Comparison of ENCODE assay signal across 1 cellular context in genomic region chrX:24285082-24285481, GRCh38.
TF ChIP-seq lines count a peak whose summit lies in the region.

No MANE protein-coding gene starts in this region.

TF ChIP-seq in SK-N-SH treated with all-trans-retinoic acid at 6 μM for 48 hours, 23 proteins besides CTCF, POLR2A, EP300 and RAD21 (continued from another document):
- no peak for TF ChIP-seq CSRNP3 (CRISPR knock-in tag; IDR thresholded peaks at IDR 0.05)
- TF ChIP-seq ARNTL (CRISPR knock-in tag; IDR thresholded peaks at IDR 0.05; ENCODE audit: borderline replicate concordance, low read depth): no peak
- no peak for TF ChIP-seq TSHZ2 (CRISPR knock-in tag; IDR thresholded peaks at IDR 0.05)
- TF ChIP-seq OSR1 (CRISPR knock-in tag; IDR thresholded peaks at IDR 0.05): no peak
- no peak for TF ChIP-seq ZNF8 (CRISPR knock-in tag; IDR thresholded peaks at IDR 0.05)
- no peak for TF ChIP-seq TCF4 (CRISPR knock-in tag; IDR thresholded peaks at IDR 0.05; ENCODE audit: borderline replicate concordance)
- no peak for TF ChIP-seq CSDC2 (CRISPR knock-in tag; IDR thresholded peaks at IDR 0.05)
- no peak for TF ChIP-seq ESRRG (CRISPR knock-in tag; IDR thresholded peaks at IDR 0.05)
- TF ChIP-seq RARB (CRISPR knock-in tag; IDR thresholded peaks at IDR 0.05): no peak
TF ChIP-seq in SK-N-SH treated with all-trans-retinoic acid at 6 μM for 48 hours: peak in this region for 0.
